In the genomic region with DNA sequence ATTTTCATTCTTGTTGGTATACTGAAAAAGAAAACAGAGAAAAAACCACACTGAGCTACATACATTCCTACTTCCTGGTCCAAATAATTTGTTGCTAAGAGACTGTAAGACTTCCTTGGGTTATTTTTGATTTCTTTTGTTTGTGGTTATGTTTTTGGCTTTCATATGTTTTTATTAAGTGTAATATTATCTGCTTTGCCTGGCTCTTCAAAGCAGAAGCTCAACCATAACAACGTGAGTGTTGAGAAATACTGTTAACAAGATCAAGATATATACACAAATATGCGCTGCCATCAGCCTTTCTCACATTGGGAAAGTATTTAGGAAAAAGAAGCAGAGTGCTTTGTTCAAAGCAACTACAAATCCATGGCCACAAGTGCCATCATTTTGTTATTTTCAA, we compare ENCODE assay signal across 13 cellular contexts.
DNase-seq lines count a peak whose midpoint lies in the region; ATAC-seq and TF ChIP-seq lines count a peak whose summit lies in the region.
"Had no signal": no experiment of that assay in that cellular context is flagged by ENCODE, and none has a peak within 500 bp of the region (broad histone marks: within the 10 kb centered on the region; RNA-seq: fewer than 3 reads in every experiment).

No MANE protein-coding gene starts in this region.

- ATAC-seq in CD4-positive, alpha-beta T cell (ENCODE audit: poor library complexity): no peak
- peak; percentile 30 for ATAC-seq in T-helper 17 cell
- no peak for ATAC-seq in HG03159 (IDR thresholded peaks at IDR 0.05; ENCODE audit: unreplicated experiment)
- ATAC-seq in HG02798 (IDR thresholded peaks at IDR 0.05; ENCODE audit: poor library complexity, unreplicated experiment): no peak
- ATAC-seq: activated CD4-positive, CD25-positive, alpha-beta regulatory T cell treated with anti-CD3 and anti-CD28 coated beads, Interleukin-2, amount 50 U/mL, for 24 hours had no signal

- H3K27me3 ChIP-seq in CD4-positive, alpha-beta T cell (ENCODE audit: control insufficient read depth, insufficient read depth, low read length): no peaks in the 10 kb centered on the region
- H3K27me3 ChIP-seq: adrenal gland, uterus had no signal

- no peak overlapping the region for H3K27ac Mint-ChIP-seq in CD4-positive, alpha-beta T cell
- peak overlapping the region; percentile 53 for H3K27ac Mint-ChIP-seq in T-helper 17 cell

- TF ChIP-seq CTCF in AG04449 (IDR thresholded peaks at IDR 0.05; ENCODE audit: insufficient read depth, low read length, missing control alignments): no peak
- TF ChIP-seq CTCF in CD4-positive, alpha-beta T cell (IDR thresholded peaks at IDR 0.05): no peak
- no peak for TF ChIP-seq CTCF in fibroblast of villous mesenchyme (IDR thresholded peaks at IDR 0.05; ENCODE audit: insufficient read depth, low read depth, low read length)

- no peaks in the 10 kb centered on the region for H3K27me3 Mint-ChIP-seq in CD4-positive, alpha-beta T cell
- H3K27me3 Mint-ChIP-seq in T-helper 17 cell: peaks cover 4% of the 10 kb centered on the region

- intact Hi-C loops in CD4-positive, alpha-beta T cell (cut with DNase I, micrococcal nuclease): no loop called here

- H3K4me3 Mint-ChIP-seq in CD4-positive, alpha-beta T cell: peak overlapping the region; percentile 39
- no peak overlapping the region for H3K4me3 Mint-ChIP-seq in T-helper 17 cell

- DNase-seq in AG04449 (ENCODE audit: low read depth, low spot score) (peak; percentile 72), T-helper 17 cell (no peak), fibroblast of villous mesenchyme (ENCODE audit: low read depth) (peak; percentile 89), NCI-H2029 treated with DMSO at 0.1 percent for 48 hours (lab: John Stamatoyannopoulos, UW) (no peak), middle frontal gyrus (ENCODE audit: extremely low spot score, low spot score) (no peak)
- DNase-seq in CD4-positive, alpha-beta T cell: no peak
- DNase-seq: adrenal gland, Karpas-422, Right ventricle myocardium superior, uterus had no signal

- H3K9me3 Mint-ChIP-seq in CD4-positive, alpha-beta T cell: no peaks in the 10 kb centered on the region

- no peaks in the 10 kb centered on the region for H3K36me3 Mint-ChIP-seq in CD4-positive, alpha-beta T cell (ENCODE audit: low read depth)
- H3K36me3 Mint-ChIP-seq in T-helper 17 cell (ENCODE audit: low read depth): peaks cover 2% of the 10 kb centered on the region

- no peak overlapping the region for H3K4me3 ChIP-seq in AG04449 (ENCODE audit: low read depth, low read length)
- no peak overlapping the region for H3K4me3 ChIP-seq in fibroblast of villous mesenchyme (ENCODE audit: low read depth, low read length)
- H3K4me3 ChIP-seq: adrenal gland, uterus had no signal

- no peaks in the 10 kb centered on the region for H3K9me3 ChIP-seq in CD4-positive, alpha-beta T cell (ENCODE audit: control insufficient read depth, low read length)
- H3K9me3 ChIP-seq in T-helper 17 cell (ENCODE audit: control insufficient read depth, low read length, poor library complexity, severe bottlenecking): no peaks in the 10 kb centered on the region
- H3K9me3 ChIP-seq: adrenal gland, uterus had no signal

- CTCF ChIA-PET in AG04449 (lab: Yijun Ruan, JAX): interaction anchor here (1.0 to 1.1 kb wide), 2 partner anchors 14 to 185 kb away, joined by 3 read pairs; no protein-coding TSS in a partner anchor
- CTCF ChIA-PET in CD4-positive, alpha-beta T cell (lab: Charles Lee): no interaction called here

- peaks cover 17% of the 10 kb centered on the region for H3K4me1 Mint-ChIP-seq in CD4-positive, alpha-beta T cell (ENCODE audit: low read depth)
- peaks cover 23% of the 10 kb centered on the region for H3K4me1 Mint-ChIP-seq in T-helper 17 cell

- no peak overlapping the region for H3K27ac ChIP-seq in CD4-positive, alpha-beta T cell (ENCODE audit: low read depth, low read length)
- H3K27ac ChIP-seq: adrenal gland, uterus had no signal

- POLR2A ChIA-PET in AG04449 (lab: Yijun Ruan, JAX): no interaction called here
- POLR2A ChIA-PET in CD4-positive, alpha-beta T cell (lab: Charles Lee): no interaction called here

Comparison
In these comparisons a context has a peak if more than half of its experiments do, and no peak if none do; other contexts are left out.
1. DNase-seq: peak in AG04449 (single experiment) and fibroblast of villous mesenchyme (single experiment); none in CD4-positive, alpha-beta T cell (0 of 10), T-helper 17 cell (0 of 3), NCI-H2029 treated with DMSO at 0.1 percent for 48 hours (single experiment) and middle frontal gyrus (single experiment).